In genomic region chr1:178986204-178986603, GRCh38 we compare ENCODE assay signal across 2 cellular contexts.
TF ChIP-seq lines count a peak whose summit lies in the region.

No MANE protein-coding gene starts in this region.

TF ChIP-seq in IMR-90, 13 proteins besides CTCF, POLR2A, EP300 and RAD21:
- TF ChIP-seq SMC3 (IDR thresholded peaks at IDR 0.05; ENCODE audit: low read depth, low read length) (no peak), FOS (IDR thresholded peaks at IDR 0.05; ENCODE audit: low read depth, low read length) (no peak), NFE2L2 (IDR thresholded peaks at IDR 0.05; ENCODE audit: low read depth, low read length) (no peak), RFX5 (IDR thresholded peaks at IDR 0.05; ENCODE audit: low read depth, low read length) (no peak), RCOR1 (IDR thresholded peaks at IDR 0.05; ENCODE audit: insufficient replicate concordance, low read length) (no peak), MAZ (IDR thresholded peaks at IDR 0.05; ENCODE audit: borderline replicate concordance, low read depth, low read length) (no peak), MXI1 (IDR thresholded peaks at IDR 0.05; ENCODE audit: borderline replicate concordance, low read depth, low read length) (no peak), CHD1 (IDR thresholded peaks at IDR 0.05; ENCODE audit: low read depth, low read length) (no peak), BHLHE40 (IDR thresholded peaks at IDR 0.05; ENCODE audit: low read depth, low read length) (no peak), MAFK (IDR thresholded peaks at IDR 0.05; ENCODE audit: low read depth, low read length) (no peak), CEBPB (IDR thresholded peaks at IDR 0.05; ENCODE audit: low read depth, low read length) (no peak), ELK1 (IDR thresholded peaks at IDR 0.05; ENCODE audit: borderline replicate concordance, low read depth, low read length) (no peak), USF2 (IDR thresholded peaks at IDR 0.05; ENCODE audit: low read depth, low read length) (no peak)

TF ChIP-seq in K562, 482 proteins besides CTCF, POLR2A, EP300 and RAD21:
- TF ChIP-seq FOXA3 (CRISPR knock-in tag; conservative IDR thresholded peaks at IDR 0.05 in 1 of 2, IDR thresholded peaks at IDR 0.05 in 1 of 2) (no peak), EGR1 (conservative IDR thresholded peaks at IDR 0.05) (peak; percentile 35), NELFE (IDR thresholded peaks at IDR 0.05; ENCODE audit: insufficient read depth, insufficient read length) (no peak)
